Comparison of ENCODE assay signal across 8 cellular contexts in genomic region chr16:2090819-2091721, GRCh38. TPM values are rescaled to one million over a fixed set of nuclear protein-coding genes. Genes with fewer than 3 reads are reported as not detected.
A peak's percentile ranks its signal among the peaks of the same experiment; 100 is the strongest.
DNase-seq lines count a peak whose midpoint lies in the region; ATAC-seq and TF ChIP-seq lines count a peak whose summit lies in the region.

No MANE protein-coding gene starts in this region.

- H3K27ac ChIP-seq in heart right ventricle (peak overlapping the region in 9 of 10 donors; percentile 71 to 88 (median 78)), rectal smooth muscle tissue (ENCODE audit: low read depth, low read length) (peak overlapping the region; percentile 81)

- H3K27ac Mint-ChIP-seq in WTC11: no peak overlapping the region

- TF ChIP-seq CTCF in GM10248 (IDR thresholded peaks at IDR 0.05; ENCODE audit: control extremely low read depth, extremely low read depth, low read depth, missing control alignments): no peak
- TF ChIP-seq CTCF in WTC11 (IDR thresholded peaks at IDR 0.05): no peak
- TF ChIP-seq CTCF in heart right ventricle (IDR thresholded peaks at IDR 0.05): peak in 3 of 9 donors; percentile 21 to 37 (median 25)

- peak overlapping the region; percentile 61 for H3K9ac ChIP-seq in rectal smooth muscle tissue (ENCODE audit: low read length)

- 62 to 67% methylated on average over 81 to 113 of the region's 113 CpGs for WGBS in heart right ventricle, 2 donors

- DNase-seq in GM10248 (ENCODE audit: extremely low spot score) (peak; percentile 81), WTC11 (ENCODE audit: low spot score) (peak; percentile 95), heart right ventricle (peak; percentile 43 to 73), COR-L47 (lab: John Stamatoyannopoulos, UW) (no peak), NCI-H2227 treated with DMSO at 0.1 percent for 48 hours (lab: John Stamatoyannopoulos, UW) (no peak), globus pallidus (ENCODE audit: low spot score) (no peak)

- H3K27me3 ChIP-seq in heart right ventricle: no peaks in the 10 kb centered on the region
- H3K27me3 ChIP-seq in rectal smooth muscle tissue (ENCODE audit: control insufficient read depth, insufficient read depth, low read length): no peaks in the 10 kb centered on the region

- peak overlapping the region; percentile 55 for H3K4me3 Mint-ChIP-seq in WTC11

- peaks cover 7% of the 10 kb centered on the region; the same call in 1 of the 2 replicates for H3K36me3 Mint-ChIP-seq in WTC11

- no peaks in the 10 kb centered on the region for H3K4me1 Mint-ChIP-seq in WTC11

- intact Hi-C loops in heart right ventricle (cut with DNase I): no loop called here

- H3K36me3 ChIP-seq in heart right ventricle (peaks cover 1 to 96% (median 73%) of the 10 kb centered on the region in 9 donors), rectal smooth muscle tissue (ENCODE audit: control insufficient read depth, insufficient read depth, low read length) (peaks cover 63% of the 10 kb centered on the region)

- H3K9me3 ChIP-seq in heart right ventricle: no peaks in the 10 kb centered on the region

- no peaks in the 10 kb centered on the region for H3K27me3 Mint-ChIP-seq in WTC11 (ENCODE audit: low read depth)

- POLR2A ChIA-PET in GM10248 (lab: Yijun Ruan, JAX) (interaction anchor here (0.8 kb wide), 1 partner anchor 64 kb away, joined by 4 read pairs; the partner anchor contains the start of gene TRAF7), WTC11 (lab: Charles Lee) (interaction anchor here (0.6 to 1.9 kb wide), 9 partner anchors 22 to 126 kb away, joined by 3 to 6 read pairs (median 4); partner anchors contain the start of genes NTHL1, RPS2, TRAF7 and TSC2)

- H3K4me3 ChIP-seq in heart right ventricle: peak overlapping the region in 5 of 10 donors; percentile 2 to 24 (median 11)
- H3K4me3 ChIP-seq in rectal smooth muscle tissue (ENCODE audit: low read length): peak overlapping the region; percentile 57

- H3K4me1 ChIP-seq in heart right ventricle (peaks cover 0 to 16% (median 0%) of the 10 kb centered on the region in 9 donors), rectal smooth muscle tissue (ENCODE audit: control insufficient read depth, insufficient read depth, low read length) (peaks cover 12% of the 10 kb centered on the region)

- CTCF ChIA-PET in GM10248 (lab: Yijun Ruan, JAX) (interaction anchor here (1.9 kb wide), 1 partner anchor 68 kb away, joined by 4 read pairs; no protein-coding TSS in a partner anchor), WTC11 (lab: Charles Lee) (interaction anchor here (0.5 to 5.8 kb wide), 28 partner anchors 12 to 308 kb away, joined by 3 to 73 read pairs (median 5); partner anchors contain the start of genes ECI1, NHERF2, NOXO1 and NPW)

- ATAC-seq in WTC11 (peak; percentile 84), heart right ventricle (peak; percentile 15 to 61 (median 28)), GM18867 (IDR thresholded peaks at IDR 0.05; ENCODE audit: unreplicated experiment) (no peak)

- no peaks in the 10 kb centered on the region for H3K9me3 Mint-ChIP-seq in WTC11

TF ChIP-seq in WTC11, 78 proteins besides CTCF, POLR2A, EP300 and RAD21 (continues in another document):
- no peak for TF ChIP-seq EMX1 (CRISPR knock-in tag; IDR thresholded peaks at IDR 0.05)
- no peak for TF ChIP-seq JUN (CRISPR knock-in tag; IDR thresholded peaks at IDR 0.05)
- TF ChIP-seq HMGXB4 (CRISPR knock-in tag; IDR thresholded peaks at IDR 0.05): peak; percentile 80; the same call in 1 of the 2 replicates
- 0 out of 2 replicates have a peak, but pooled peaks have one; percentile 1 for TF ChIP-seq TP53 (CRISPR knock-in tag; IDR thresholded peaks at IDR 0.05)
- TF ChIP-seq SP1 (CRISPR knock-in tag; conservative IDR thresholded peaks at IDR 0.05): peak; percentile 84
- TF ChIP-seq IRF2 (CRISPR knock-in tag; IDR thresholded peaks at IDR 0.05; ENCODE audit: borderline replicate concordance, low read depth): no peak
- TF ChIP-seq ZBTB43 (CRISPR knock-in tag; IDR thresholded peaks at IDR 0.05): 0 out of 2 replicates have a peak, but pooled peaks have one; percentile 58
- TF ChIP-seq FOXP4 (CRISPR knock-in tag; IDR thresholded peaks at IDR 0.05): peak; percentile 69
- peak; percentile 51; the same call in 1 of the 2 replicates for TF ChIP-seq ZBTB21 (CRISPR knock-in tag; IDR thresholded peaks at IDR 0.05; ENCODE audit: borderline replicate concordance)
- TF ChIP-seq E2F5 (CRISPR knock-in tag; IDR thresholded peaks at IDR 0.05): 0 out of 2 replicates have a peak, but pooled peaks have one; percentile 62
- no peak for TF ChIP-seq NR2C2 (CRISPR knock-in tag; IDR thresholded peaks at IDR 0.05)
- no peak for TF ChIP-seq SMAD3 (CRISPR knock-in tag; IDR thresholded peaks at IDR 0.05; ENCODE audit: borderline replicate concordance)
- 0 out of 2 replicates have a peak, but pooled peaks have one; percentile 19 for TF ChIP-seq NFYB (CRISPR knock-in tag; conservative IDR thresholded peaks at IDR 0.05; ENCODE audit: low read depth)
- TF ChIP-seq ZNF423 (CRISPR knock-in tag; IDR thresholded peaks at IDR 0.05): no peak
- peak; percentile 63; the same call in 1 of the 2 replicates for TF ChIP-seq ETV6 (CRISPR knock-in tag; IDR thresholded peaks at IDR 0.05)
- TF ChIP-seq JAZF1 (CRISPR knock-in tag; IDR thresholded peaks at IDR 0.05): no peak
- TF ChIP-seq RELA (CRISPR knock-in tag; IDR thresholded peaks at IDR 0.05; ENCODE audit: borderline replicate concordance): no peak
- no peak for TF ChIP-seq E2F4 (CRISPR knock-in tag; IDR thresholded peaks at IDR 0.05; ENCODE audit: borderline replicate concordance, low read depth)

RNA-seq across cellular contexts. Expression of gene TSC2, which starts 43.3 kb away (rescaled TPM):
- total RNA-seq in WTC11 (2021) (103 to 134 TPM (median 117 TPM) in 3 replicates), heart right ventricle (10 to 100 TPM; 54.7 to 87.0 (median 71.5) TPM)
- 10 to 100 TPM; 28.8 to 83.3 TPM for polyA plus RNA-seq in heart right ventricle

RNA-seq across cellular contexts. Expression of gene NTHL1, which starts 43.4 kb away (rescaled TPM):
- 90.5 to 93.4 TPM (median 93.3 TPM) in 3 replicates for total RNA-seq in WTC11 (2021)
- 10 to 100 TPM in 8 of 10 donors, 1 to 10 TPM in 2; 9.8 to 24.9 (median 12.3) TPM for total RNA-seq in heart right ventricle
- 10 to 100 TPM; 16.1 to 51.9 TPM for polyA plus RNA-seq in heart right ventricle

RNA-seq across cellular contexts. Expression of gene PKD1, which starts 44.6 kb away (rescaled TPM):
- 96.8 to 102 TPM (median 98.9 TPM) in 3 replicates for total RNA-seq in WTC11 (2021)
- total RNA-seq in heart right ventricle: 100 to 1,000 TPM in 6 of 10 donors, 10 to 100 TPM in 4; 79.3 to 122 (median 104) TPM
- 100 to 1,000 TPM in 1 of 2 donors, 10 to 100 TPM in 1; 76.7 to 114 TPM for polyA plus RNA-seq in heart right ventricle

RNA-seq across cellular contexts. Expression of gene RAB26, which starts 57.4 kb away (rescaled TPM):
- 6.2 to 7.3 TPM (median 6.9 TPM) in 3 replicates for total RNA-seq in WTC11 (2021)
- 1 to 10 TPM in 8 of 10 donors, under 1 TPM in 2; 0.74 to 4.3 (median 1.6) TPM for total RNA-seq in heart right ventricle
- 1 to 10 TPM in 1 of 2 donors, under 1 TPM in 1; 0.26 to 6.4 TPM for polyA plus RNA-seq in heart right ventricle

Comparison
In these comparisons a context has a peak if more than half of its experiments do, and no peak if none do; other contexts are left out.
1. DNase-seq: peak in GM10248 (single experiment), WTC11 (single experiment) and heart right ventricle (2 of 2); none in COR-L47 (single experiment), NCI-H2227 treated with DMSO at 0.1 percent for 48 hours (single experiment) and globus pallidus (single experiment).